ENCODE assay signal across 8 cellular contexts in genomic region chr11:108664241-108664640, GRCh38. TPM values are rescaled to one million over a fixed set of nuclear protein-coding genes. Genes with fewer than 3 reads are reported as not detected.
DNase-seq lines count a peak whose midpoint lies in the region; ATAC-seq and TF ChIP-seq lines count a peak whose summit lies in the region.

No MANE protein-coding gene starts in this region.

- no peaks in the 10 kb centered on the region for H3K9me3 ChIP-seq in CD4-positive, alpha-beta memory T cell (ENCODE audit: control insufficient read depth in 1 of 2, low read length in 2 of 2)
- no peaks in the 10 kb centered on the region for H3K9me3 ChIP-seq in PC-3 (ENCODE audit: low read length)

- no peaks in the 10 kb centered on the region for H3K27me3 Mint-ChIP-seq in CD4-positive, alpha-beta memory T cell
- no peaks in the 10 kb centered on the region for H3K27me3 Mint-ChIP-seq in osteocyte (ENCODE audit: unreplicated experiment)

- H3K4me3 Mint-ChIP-seq in CD4-positive, alpha-beta memory T cell = peak overlapping the region; percentile 98 to 100 (median 100)
- H3K4me3 Mint-ChIP-seq in osteocyte (ENCODE audit: unreplicated experiment) = peak overlapping the region; percentile 100

- H3K9ac ChIP-seq in PC-3 (ENCODE audit: low read length) = peak overlapping the region; percentile 54

- H3F3A ChIP-seq in PC-3 (ENCODE audit: low read length, unreplicated experiment) = no peaks in the 10 kb centered on the region

- ATAC-seq in PC-3 = no peak
- no peak for ATAC-seq in HG03432 (IDR thresholded peaks at IDR 0.05; ENCODE audit: unreplicated experiment)

- peaks cover 27 to 49% (median 40%) of the 10 kb centered on the region in 4 donors for H3K4me1 Mint-ChIP-seq in CD4-positive, alpha-beta memory T cell
- H3K4me1 Mint-ChIP-seq in osteocyte (ENCODE audit: unreplicated experiment) = peaks cover 33% of the 10 kb centered on the region

- H3K79me2 ChIP-seq in PC-3 (ENCODE audit: low read length) = peaks cover 44% of the 10 kb centered on the region

- peaks cover 32% of the 10 kb centered on the region for H3K4me1 ChIP-seq in CD4-positive, alpha-beta memory T cell (ENCODE audit: insufficient read depth, low read length)
- H3K4me1 ChIP-seq in PC-3 (ENCODE audit: insufficient read depth, low read length) = peaks cover 29% of the 10 kb centered on the region

- H3K27ac ChIP-seq in CD4-positive, alpha-beta memory T cell (ENCODE audit: low read depth, low read length) = peak overlapping the region; percentile 64
- H3K27ac ChIP-seq in PC-3 (ENCODE audit: low read length) = no peak overlapping the region

- H3K4me2 ChIP-seq in PC-3 (ENCODE audit: low read length) = peak overlapping the region; percentile 87

- intact Hi-C loops in CD4-positive, alpha-beta memory T cell (cut with micrococcal nuclease) = loop anchor here (2.0 to 10.0 kb wide), 5 partner anchors 169 to 1207 kb away; partner anchors contain the start of genes ALKBH8, ATM, CUL5 and CWF19L2
- intact Hi-C loops in PC-3 (cut with micrococcal nuclease) = no loop called here

- CTCF ChIA-PET in CD4-positive, alpha-beta memory T cell (lab: Charles Lee; ENCODE audit: partially characterized antibody) = interaction anchor here (0.9 to 3.1 kb wide), 7 partner anchors 11 to 656 kb away, joined by 3 to 15 read pairs (median 6); partner anchors contain the start of gene CUL5
- CTCF ChIA-PET in PC-3 (lab: Charles Lee) = no interaction called here

- peak overlapping the region; percentile 94 to 100 (median 99) for H3K27ac Mint-ChIP-seq in CD4-positive, alpha-beta memory T cell
- peak overlapping the region; percentile 96 for H3K27ac Mint-ChIP-seq in osteocyte (ENCODE audit: unreplicated experiment)

- POLR2A ChIA-PET in CD4-positive, alpha-beta memory T cell (lab: Charles Lee; ENCODE audit: partially characterized antibody) = interaction anchor here (1.2 to 2.4 kb wide), 4 partner anchors 166 to 655 kb away, joined by 3 to 10 read pairs (median 9); partner anchors contain the start of genes ACAT1, C11orf65, CUL5 and POGLUT3
- POLR2A ChIA-PET in PC-3 (lab: Charles Lee; ENCODE audit: unreplicated experiment) = interaction anchor here (0.6 to 1.0 kb wide), 4 partner anchors 28 to 1276 kb away, joined by 3 to 7 read pairs (median 4); no protein-coding TSS in a partner anchor

- peak overlapping the region; percentile 66 to 71 for H3K4me3 ChIP-seq in CD4-positive, alpha-beta memory T cell (ENCODE audit: low read length in 2 of 2)
- H3K4me3 ChIP-seq in PC-3 (ENCODE audit: low read length) = peak overlapping the region; percentile 83
- peak overlapping the region; percentile 81 for H3K4me3 ChIP-seq in epithelial cell of esophagus (ENCODE audit: low read length)

- peaks cover 0 to 2% (median 0%) of the 10 kb centered on the region in 8 donors for H3K9me3 Mint-ChIP-seq in CD4-positive, alpha-beta memory T cell
- H3K9me3 Mint-ChIP-seq in osteocyte (ENCODE audit: unreplicated experiment) = no peaks in the 10 kb centered on the region

- no peaks in the 10 kb centered on the region for H3K27me3 ChIP-seq in CD4-positive, alpha-beta memory T cell (ENCODE audit: insufficient read depth, low read length)
- H3K27me3 ChIP-seq in PC-3 (ENCODE audit: low read length) = no peaks in the 10 kb centered on the region

- H3K36me3 Mint-ChIP-seq in CD4-positive, alpha-beta memory T cell = peaks cover 12 to 19% of the 10 kb centered on the region in 2 donors
- peaks cover 3% of the 10 kb centered on the region for H3K36me3 Mint-ChIP-seq in osteocyte (ENCODE audit: unreplicated experiment)

- peaks cover 8% of the 10 kb centered on the region; the same call in 1 of the 2 replicates for H4K20me1 ChIP-seq in PC-3 (ENCODE audit: low read length)

- no peaks in the 10 kb centered on the region for H3K36me3 ChIP-seq in CD4-positive, alpha-beta memory T cell (ENCODE audit: insufficient read depth, low read length)
- H3K36me3 ChIP-seq in PC-3 (ENCODE audit: low read depth, low read length) = peaks cover 7% of the 10 kb centered on the region; the same call in 1 of the 2 replicates

- TF ChIP-seq CTCF in PC-3 (conservative IDR thresholded peaks at IDR 0.05; ENCODE audit: low read depth, low read length) (no peak), epithelial cell of esophagus (IDR thresholded peaks at IDR 0.05; ENCODE audit: insufficient read depth, low read depth, low read length, missing control alignments) (no peak), osteocyte (IDR thresholded peaks at IDR 0.05) (no peak)

- no peak for DNase-seq in CD4-positive, alpha-beta memory T cell
- no peak for DNase-seq in PC-3
- no peak for DNase-seq in epithelial cell of esophagus (ENCODE audit: low read depth)
- DNase-seq in osteocyte (ENCODE audit: extremely low spot score, unreplicated experiment) = no peak
- no peak for DNase-seq in 8988T
- no peak for DNase-seq in hepatic stellate cell (ENCODE audit: low spot score)
- no peak for DNase-seq in ecto neural progenitor cell (ENCODE audit: low spot score)

- no TSS peak for BruUV-seq in PC-3 (replicated peaks; lab: Mats Ljungman, UMichigan)

- peak overlapping the region; percentile 99 for H2AFZ ChIP-seq in PC-3 (ENCODE audit: low read length)

- no peaks in the 10 kb centered on the region for H3K9me2 ChIP-seq in PC-3 (replicated peaks; ENCODE audit: low read length)

RNA-seq across cellular contexts. Expression of gene DDX10, which starts 0.6 kb away (rescaled TPM):
- total RNA-seq in CD4-positive, alpha-beta memory T cell = 10 to 100 TPM; 17.4 to 18.2 TPM
- polyA plus RNA-seq in CD4-positive, alpha-beta memory T cell = 10 to 100 TPM; 15.7 to 16.1 TPM
- total RNA-seq in PC-3 (2014; rRNA removed) (55.2 and 73.0 TPM in 2 replicates), osteocyte (34.6 and 34.9 TPM in 2 replicates)
